Comparison of ENCODE assay signal across 25 cellular contexts in the genomic region with DNA sequence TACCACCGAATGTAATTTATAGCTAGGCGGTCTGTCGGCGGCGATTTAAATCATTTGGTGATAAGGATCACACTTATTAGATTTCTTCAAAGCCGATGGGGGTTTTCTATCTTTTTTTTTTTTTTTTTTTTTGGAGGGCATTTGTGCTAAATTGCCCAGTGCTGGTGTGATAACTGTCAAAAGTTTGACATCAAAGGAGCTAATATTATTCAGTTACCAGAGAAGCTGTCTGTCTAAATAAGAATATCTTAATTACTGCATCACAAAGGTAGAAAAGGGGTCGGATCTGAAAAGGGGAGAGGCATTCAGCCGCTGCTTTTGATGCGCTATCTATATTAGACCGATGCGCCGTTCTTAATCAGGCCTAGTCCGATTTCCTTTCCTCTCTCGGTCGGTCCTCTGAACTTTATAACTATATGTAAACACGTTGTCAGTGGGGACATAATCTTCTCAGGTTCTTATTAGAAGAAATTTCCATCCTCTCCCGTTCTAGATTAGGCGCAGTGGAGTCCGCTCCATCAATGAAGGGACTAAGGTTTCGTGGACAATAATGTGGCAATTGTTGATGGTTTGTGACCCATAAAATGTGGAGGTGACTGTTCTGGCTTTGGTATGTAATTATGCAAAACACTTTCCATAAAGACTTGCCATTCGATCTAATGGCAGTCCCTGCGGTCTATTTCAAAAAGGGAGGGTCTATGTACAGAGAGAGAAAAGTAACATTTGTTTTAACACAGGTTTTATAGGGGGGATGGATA. TPM values are rescaled to one million over a fixed set of nuclear protein-coding genes. Genes with fewer than 3 reads are reported as not detected.
A peak's percentile ranks its signal among the peaks of the same experiment; 100 is the strongest.
DNase-seq lines count a peak whose midpoint lies in the region; ATAC-seq and TF ChIP-seq lines count a peak whose summit lies in the region.
"Had no signal": no experiment of that assay in that cellular context is flagged by ENCODE, and none has a peak within 500 bp of the region (broad histone marks: within the 10 kb centered on the region; RNA-seq: fewer than 3 reads in every experiment).

No MANE protein-coding gene starts in this region.

- H3K36me3 Mint-ChIP-seq in T-helper 2 cell treated with Interferon-gamma antibody and Interleukin-4, amounts not matched to agents 5 μg/mL and 100 μg/mL, for 36 hours (ENCODE audit: low read depth), result peaks cover 5% of the 10 kb centered on the region
- no peaks in the 10 kb centered on the region for H3K36me3 Mint-ChIP-seq in brain
- H3K36me3 Mint-ChIP-seq: memory B cell had no signal

- DNase-seq in T-helper 2 cell treated with Interferon-gamma antibody and Interleukin-4, amounts not matched to agents 5 μg/mL and 100 μg/mL, for 36 hours (ENCODE audit: low spot score), result no peak
- no peak for DNase-seq in T-helper 2 cell
- DNase-seq in H7, result peak; percentile 40
- peak; percentile 83 for DNase-seq in retina
- DNase-seq in COLO668 (lab: John Stamatoyannopoulos, UW; ENCODE audit: unreplicated experiment), result no peak
- DNase-seq in activated naive CD4-positive, alpha-beta T cell (lab: John Stamatoyannopoulos, UW), result no peak
- DNase-seq: activated B cell treated with CpG ODN at 0.5 μM for 24 hours; amniotic stem cell; caudate nucleus; dorsolateral prefrontal cortex; foreskin melanocyte; MV-4-11; naive thymus-derived CD4-positive, alpha-beta T cell; NCI-H187; Right ventricle myocardium superior; stimulated activated CD4-positive, alpha-beta T cell treated with anti-CD3 and anti-CD28 coated beads, Interleukin-4, amount 100 ng/mL, for 4 hours had no signal

- peaks cover 84% of the 10 kb centered on the region for H3K27me3 Mint-ChIP-seq in T-helper 2 cell treated with Interferon-gamma antibody and Interleukin-4, amounts not matched to agents 5 μg/mL and 100 μg/mL, for 36 hours (ENCODE audit: low read depth)
- H3K27me3 Mint-ChIP-seq in brain, result peaks cover 99% of the 10 kb centered on the region

- no peak overlapping the region for H3K4me3 ChIP-seq in H7 (ENCODE audit: insufficient read depth, low read depth, low read length)
- H3K4me3 ChIP-seq: BLaER1 treated with 17β-estradiol and CSF1 and Interleukin-3, amounts not matched to agents 10 nM and 100 nM; smooth muscle cell had no signal

- no peak for TF ChIP-seq CTCF in brain (conservative IDR thresholded peaks at IDR 0.05)

- H3K4me1 Mint-ChIP-seq in T-helper 2 cell treated with Interferon-gamma antibody and Interleukin-4, amounts not matched to agents 5 μg/mL and 100 μg/mL, for 36 hours (ENCODE audit: low read depth), result peaks cover 14% of the 10 kb centered on the region
- peaks cover 68% of the 10 kb centered on the region for H3K4me1 Mint-ChIP-seq in brain

- H3K9me3 Mint-ChIP-seq in T-helper 2 cell treated with Interferon-gamma antibody and Interleukin-4, amounts not matched to agents 5 μg/mL and 100 μg/mL, for 36 hours, result no peaks in the 10 kb centered on the region
- peaks cover 0 to 2% (median 0%) of the 10 kb centered on the region in 5 experiments for H3K9me3 Mint-ChIP-seq in brain
- H3K9me3 Mint-ChIP-seq: activated B cell treated with CpG ODN at 0.5 μM for 24 hours; activated T-helper 2 cell treated with anti-CD3 and anti-CD28 coated beads, Interferon-gamma antibody, Interleukin-2, Interleukin-4, amounts not matched to agents 10 μg/mL and 5 μg/mL and 100 μg/mL, durations not matched to agents 14 hours and 24 hours and 36 hours had no signal

- H3K36me3 ChIP-seq in H7 (replicated peaks; ENCODE audit: control insufficient read depth, insufficient read depth, low read length), result no peaks in the 10 kb centered on the region
- H3K36me3 ChIP-seq: BLaER1 treated with 17β-estradiol and CSF1 and Interleukin-3, amounts not matched to agents 10 nM and 100 nM had no signal

- H3K27ac Mint-ChIP-seq in T-helper 2 cell treated with Interferon-gamma antibody and Interleukin-4, amounts not matched to agents 5 μg/mL and 100 μg/mL, for 36 hours, result peak overlapping the region; percentile 32
- peak overlapping the region in 3 of 5 experiments; percentile 82 to 97 (median 90) for H3K27ac Mint-ChIP-seq in brain
- H3K27ac Mint-ChIP-seq: activated B cell treated with CpG ODN at 0.5 μM for 24 hours; activated T-helper 2 cell treated with anti-CD3 and anti-CD28 coated beads, Interferon-gamma antibody, Interleukin-2, Interleukin-4, amounts not matched to agents 10 μg/mL and 5 μg/mL and 100 μg/mL, durations not matched to agents 14 hours and 24 hours and 36 hours; memory B cell had no signal

- peaks cover 100% of the 10 kb centered on the region for H3K27me3 ChIP-seq in H7 (ENCODE audit: control insufficient read depth, insufficient read depth, low read length)

- H3K4me3 Mint-ChIP-seq in T-helper 2 cell treated with Interferon-gamma antibody and Interleukin-4, amounts not matched to agents 5 μg/mL and 100 μg/mL, for 36 hours, result no peak overlapping the region
- peak overlapping the region in 3 of 5 experiments; percentile 23 to 79 (median 77) for H3K4me3 Mint-ChIP-seq in brain
- H3K4me3 Mint-ChIP-seq: activated B cell treated with CpG ODN at 0.5 μM for 24 hours, memory B cell had no signal

- no peak for ATAC-seq in GM19455 (IDR thresholded peaks at IDR 0.05; ENCODE audit: unreplicated experiment)
- ATAC-seq: naive thymus-derived CD4-positive, alpha-beta T cell had no signal

RNA-seq across cellular contexts. Expression of gene NR2F2, which starts 31.7 kb away (rescaled TPM):
- 0.17 TPM in 1 of 2 replicates, not detected in the other for total RNA-seq in H7 (2014; rRNA removed; shearing (Covaris generic))
- polyA plus RNA-seq in brain (ENCODE audit: insufficient read depth, low read depth, low replicate concordance), result 60.4 TPM
- total RNA-seq: activated B cell treated with CpG ODN at 0.5 μM for 24 hours; activated CD8-positive, alpha-beta memory T cell treated with anti-CD3 and anti-CD28 coated beads for 36 hours; activated T-helper 2 cell treated with anti-CD3 and anti-CD28 coated beads, Interferon-gamma antibody, Interleukin-2, Interleukin-4, amounts not matched to agents 10 μg/mL and 5 μg/mL and 100 μg/mL, durations not matched to agents 14 hours and 24 hours and 36 hours; naive thymus-derived CD4-positive, alpha-beta T cell; OCI-LY7; T-helper 1 cell treated with Interleukin-12 subunit alpha and Interleukin-12 subunit beta and Interleukin-4 antibody, amounts not matched to agents 30 ng/mL and 1 ng/mL, for 36 hours had no signal
- polyA plus RNA-seq: naive thymus-derived CD4-positive, alpha-beta T cell had no signal

Comparison
In these comparisons a context has a peak if more than half of its experiments do, and no peak if none do; other contexts are left out.
1. DNase-seq: peak in H7 (single experiment) and retina (single experiment); none in T-helper 2 cell treated with Interferon-gamma antibody and Interleukin-4, amounts not matched to agents 5 μg/mL and 100 μg/mL, for 36 hours (single experiment), T-helper 2 cell (0 of 5), COLO668 (single experiment) and activated naive CD4-positive, alpha-beta T cell (0 of 4).